ENCODE assay signal across 8 cellular contexts in genomic region chr5:154273028-154273617, GRCh38.
DNase-seq lines count a peak whose midpoint lies in the region; ATAC-seq and TF ChIP-seq lines count a peak whose summit lies in the region.

No MANE protein-coding gene starts in this region.

- H3K36me3 Mint-ChIP-seq in HFFc6 (ENCODE audit: low read depth), result peaks cover 4% of the 10 kb centered on the region; the same call in 1 of the 2 replicates
- H3K36me3 Mint-ChIP-seq in T-cell, result peaks cover 27% of the 10 kb centered on the region
- H3K36me3 Mint-ChIP-seq in type B pancreatic cell, result no peaks in the 10 kb centered on the region

- peak; percentile 56 for ATAC-seq in GM18858 (IDR thresholded peaks at IDR 0.05; ENCODE audit: unreplicated experiment)
- ATAC-seq in T-cell (replicated peaks in 1 of 4), result peak; percentile 38 to 74 (median 64)
- peak; percentile 77 for ATAC-seq in left ventricle myocardium superior

- H3K27me3 Mint-ChIP-seq in HFFc6 (ENCODE audit: insufficient read depth), result no peaks in the 10 kb centered on the region
- no peaks in the 10 kb centered on the region for H3K27me3 Mint-ChIP-seq in T-cell
- no peaks in the 10 kb centered on the region for H3K27me3 Mint-ChIP-seq in type B pancreatic cell

- peak overlapping the region; percentile 76 for H3K27ac Mint-ChIP-seq in HFFc6
- H3K27ac Mint-ChIP-seq in T-cell, result peak overlapping the region; percentile 67 to 68
- peak overlapping the region; percentile 88 for H3K27ac Mint-ChIP-seq in type B pancreatic cell

- H3K9me3 Mint-ChIP-seq in HFFc6 (no peaks in the 10 kb centered on the region), T-cell (no peaks in the 10 kb centered on the region), type B pancreatic cell (no peaks in the 10 kb centered on the region)

- peak; percentile 18 for DNase-seq in HFFc6
- DNase-seq in T-cell, result peak in 8 of 34 experiments; percentile 0 to 13 (median 4)
- no peak for DNase-seq in left ventricle myocardium superior
- DNase-seq in type B pancreatic cell (ENCODE audit: extremely low spot score, unreplicated experiment), result no peak
- no peak for DNase-seq in HuH-7.5 (ENCODE audit: low spot score)
- no peak for DNase-seq in dermis blood vessel endothelial cell
- DNase-seq in activated CD4-positive, CD25-positive, alpha-beta regulatory T cell (lab: John Stamatoyannopoulos, UW), result no peak

- POLR2A ChIA-PET in T-cell (lab: Charles Lee), result no interaction called here

- peak overlapping the region; percentile 44; the same call in 1 of the 2 replicates for H3K4me3 Mint-ChIP-seq in HFFc6
- peak overlapping the region in 1 of 3 donors; percentile 41 for H3K4me3 Mint-ChIP-seq in T-cell
- H3K4me3 Mint-ChIP-seq in type B pancreatic cell, result peak overlapping the region; percentile 55

- H3K4me1 Mint-ChIP-seq in HFFc6 (ENCODE audit: low read depth) (peaks cover 73% of the 10 kb centered on the region), T-cell (peaks cover 24 to 51% (median 36%) of the 10 kb centered on the region in 3 donors), type B pancreatic cell (ENCODE audit: unreplicated experiment) (peaks cover 40% of the 10 kb centered on the region)

- intact Hi-C loops in left ventricle myocardium superior (cut with micrococcal nuclease), result no loop called here

- TF ChIP-seq CTCF in HFFc6 (IDR thresholded peaks at IDR 0.05) (no peak), type B pancreatic cell (conservative IDR thresholded peaks at IDR 0.05) (no peak)

- CTCF ChIA-PET in T-cell (lab: Charles Lee), result interaction anchor here (0.5 to 0.6 kb wide), 2 partner anchors 32 to 274 kb away, joined by 3 read pairs; no protein-coding TSS in a partner anchor
